22 cellular contexts compared by ENCODE assay signal in genomic region chr1:4961935-4962645, GRCh38.
"Had no signal": no experiment of that assay in that cellular context is flagged by ENCODE, and none has a peak within 500 bp of the region (broad histone marks: within the 10 kb centered on the region; RNA-seq: fewer than 3 reads in every experiment).

No MANE protein-coding gene starts in this region.

- H3K4me1 ChIP-seq: esophagus squamous epithelium, gastrocnemius medialis, heart right ventricle, left lung, lower lobe of right lung had no signal

- H3K27me3 ChIP-seq: gastrocnemius medialis had no signal

- H3K36me3 ChIP-seq: esophagus squamous epithelium, gastrocnemius medialis, heart right ventricle, left lung, lower lobe of right lung had no signal

- H3K27ac ChIP-seq: coronary artery, dorsolateral prefrontal cortex, epithelial cell of prostate, esophagus squamous epithelium, gastrocnemius medialis, heart right ventricle, left lung, lower lobe of right lung had no signal

- DNase-seq: dermis blood vessel endothelial cell; dorsolateral prefrontal cortex; effector CD4-positive, alpha-beta T cell; effector memory CD4-positive, alpha-beta T cell; erythroblast; esophagus squamous epithelium; foreskin fibroblast; foreskin melanocyte; gastrocnemius medialis; glutamatergic neuron; head of caudate nucleus; heart right ventricle; hippocampal formation; left cardiac atrium; left lung; left ventricle myocardium superior; lower lobe of right lung; mesenchymal stem cell; midbrain had no signal

- ATAC-seq: esophagus mucosa, gastrocnemius medialis, heart right ventricle, left cardiac atrium, left lung, left ventricle myocardium superior, lower lobe of right lung had no signal

- H3K4me3 ChIP-seq: coronary artery, dorsolateral prefrontal cortex, esophagus squamous epithelium, gastrocnemius medialis, heart right ventricle, left lung, lower lobe of right lung had no signal

- H3K9me3 ChIP-seq: esophagus squamous epithelium, gastrocnemius medialis, heart right ventricle, left lung, lower lobe of right lung had no signal
